Comparison of ENCODE assay signal across 12 cellular contexts in the genomic region with DNA sequence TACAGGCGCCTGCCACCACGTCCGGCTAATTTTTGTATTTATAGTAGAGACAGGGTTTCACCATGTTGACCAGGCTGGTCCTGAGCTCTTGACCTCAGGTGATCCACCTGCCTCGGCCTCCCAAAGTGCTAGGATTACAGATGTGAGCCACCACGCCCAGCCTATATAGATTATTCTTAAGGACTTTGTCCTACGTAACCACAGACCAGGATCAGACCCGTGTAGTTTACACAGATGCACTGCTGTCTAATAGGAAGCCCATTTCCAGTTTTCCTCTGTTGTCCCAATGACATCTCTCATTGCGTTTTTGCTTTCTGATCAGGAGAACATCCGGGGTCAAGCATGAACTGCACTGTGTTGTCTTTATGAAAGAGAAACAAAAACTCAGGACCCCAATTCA. TPM values are rescaled to one million over a fixed set of nuclear protein-coding genes. Genes with fewer than 3 reads are reported as not detected.
"Had no signal": no experiment of that assay in that cellular context is flagged by ENCODE, and none has a peak within 500 bp of the region (broad histone marks: within the 10 kb centered on the region; RNA-seq: fewer than 3 reads in every experiment).

No MANE protein-coding gene starts in this region.

RNA-seq across cellular contexts. Expression of a gene that starts 29.1 kb away (rescaled TPM):
- total RNA-seq: mononuclear cell; naive thymus-derived CD8-positive, alpha-beta T cell had no signal
- polyA plus RNA-seq: naive thymus-derived CD8-positive, alpha-beta T cell had no signal

RNA-seq across cellular contexts. Expression of a gene that starts 32.1 kb away (rescaled TPM):
- total RNA-seq: dermis microvascular lymphatic vessel endothelial cell; gastrocnemius medialis; glomerular endothelial cell; heart right ventricle; kidney; left lung; left ventricle myocardium superior; lower lobe of right lung; lung microvascular endothelial cell; myocyte; naive thymus-derived CD8-positive, alpha-beta T cell had no signal
- polyA plus RNA-seq: heart right ventricle; naive thymus-derived CD8-positive, alpha-beta T cell had no signal
